8 cellular contexts compared by ENCODE assay signal in genomic region chr3:5186854-5187151, GRCh38. TPM values are rescaled to one million over a fixed set of nuclear protein-coding genes. Genes with fewer than 3 reads are reported as not detected.
DNase-seq lines count a peak whose midpoint lies in the region; ATAC-seq and TF ChIP-seq lines count a peak whose summit lies in the region.

No MANE protein-coding gene starts in this region.

- H3K27ac Mint-ChIP-seq in activated T-cell treated with anti-CD3 and anti-CD28 coated beads, Interleukin-2, amount 50 U/mL, for 24 hours, result peak overlapping the region; percentile 97
- H3K27ac Mint-ChIP-seq in activated CD4-positive, alpha-beta memory T cell treated with anti-CD3 and anti-CD28 coated beads, Interleukin-2, amount 10 ng/mL, durations not matched to agents 7 days and 5 days, result peak overlapping the region; percentile 93
- H3K27ac Mint-ChIP-seq in stimulated activated naive CD8-positive, alpha-beta T cell treated with anti-CD3 and anti-CD28 coated beads, Interleukin-15, amount 100 ng/mL, for 72 hours, result peak overlapping the region in 1 of 2 donors; percentile 97

- H3K4me3 ChIP-seq in iPS DF 6.9 (ENCODE audit: low read length), result peak overlapping the region; percentile 97; the same call in 1 of the 2 replicates

- POLR2A ChIA-PET in activated CD4-positive, alpha-beta memory T cell treated with anti-CD3 and anti-CD28 coated beads, Interleukin-2, amount 10 ng/mL, durations not matched to agents 7 days and 5 days (lab: Charles Lee), result interaction anchor here (0.7 to 5.6 kb wide), 9 partner anchors 10 to 207 kb away, joined by 3 to 195 read pairs (median 6); partner anchors contain the start of genes ARL8B and BHLHE40

- CTCF ChIA-PET in activated CD4-positive, alpha-beta memory T cell treated with anti-CD3 and anti-CD28 coated beads, Interleukin-2, amount 10 ng/mL, durations not matched to agents 7 days and 5 days (lab: Charles Lee), result interaction anchor here (1.0 to 5.2 kb wide), 3 partner anchors 47 to 475 kb away, joined by 3 to 33 read pairs (median 5); partner anchors contain the start of gene ARL8B

- DNase-seq in activated T-cell treated with anti-CD3 and anti-CD28 coated beads, Interleukin-2, amount 50 U/mL, for 24 hours, result no peak
- DNase-seq in activated T-cell treated with anti-CD3 and anti-CD28 coated beads, Interleukin-2, amount 50 U/mL, for 1 hour, result no peak
- no peak for DNase-seq in activated CD4-positive, alpha-beta memory T cell treated with anti-CD3 and anti-CD28 coated beads, Interleukin-2, amount 10 ng/mL, durations not matched to agents 7 days and 5 days
- DNase-seq in iPS DF 6.9 (ENCODE audit: low read depth, low spot score) (no peak), NCI-H1436 (lab: John Stamatoyannopoulos, UW) (no peak), NCI-H2196 (lab: John Stamatoyannopoulos, UW; ENCODE audit: unreplicated experiment) (no peak), GM13977 (ENCODE audit: low spot score) (no peak)
- DNase-seq in stimulated activated naive CD8-positive, alpha-beta T cell treated with anti-CD3 and anti-CD28 coated beads, Interleukin-15, amount 100 ng/mL, for 72 hours, result no peak

- peaks cover 55% of the 10 kb centered on the region for H3K36me3 Mint-ChIP-seq in activated T-cell treated with anti-CD3 and anti-CD28 coated beads, Interleukin-2, amount 50 U/mL, for 24 hours (ENCODE audit: low read depth)
- peaks cover 28% of the 10 kb centered on the region for H3K36me3 Mint-ChIP-seq in activated CD4-positive, alpha-beta memory T cell treated with anti-CD3 and anti-CD28 coated beads, Interleukin-2, amount 10 ng/mL, durations not matched to agents 7 days and 5 days (ENCODE audit: low read depth)

- no peak overlapping the region for H3K27ac ChIP-seq in iPS DF 6.9 (ENCODE audit: low read length)

- no peaks in the 10 kb centered on the region for H3K27me3 Mint-ChIP-seq in activated T-cell treated with anti-CD3 and anti-CD28 coated beads, Interleukin-2, amount 50 U/mL, for 24 hours
- no peaks in the 10 kb centered on the region for H3K27me3 Mint-ChIP-seq in activated CD4-positive, alpha-beta memory T cell treated with anti-CD3 and anti-CD28 coated beads, Interleukin-2, amount 10 ng/mL, durations not matched to agents 7 days and 5 days
- H3K27me3 Mint-ChIP-seq in stimulated activated naive CD8-positive, alpha-beta T cell treated with anti-CD3 and anti-CD28 coated beads, Interleukin-15, amount 100 ng/mL, for 72 hours, result no peaks in the 10 kb centered on the region

- H3K4me1 ChIP-seq in iPS DF 6.9 (ENCODE audit: control insufficient read depth, insufficient read depth, low read length), result peaks cover 3% of the 10 kb centered on the region; the same call in 1 of the 2 replicates

- no peaks in the 10 kb centered on the region for H3K9me3 Mint-ChIP-seq in activated T-cell treated with anti-CD3 and anti-CD28 coated beads, Interleukin-2, amount 50 U/mL, for 24 hours
- no peaks in the 10 kb centered on the region for H3K9me3 Mint-ChIP-seq in activated CD4-positive, alpha-beta memory T cell treated with anti-CD3 and anti-CD28 coated beads, Interleukin-2, amount 10 ng/mL, durations not matched to agents 7 days and 5 days
- H3K9me3 Mint-ChIP-seq in stimulated activated naive CD8-positive, alpha-beta T cell treated with anti-CD3 and anti-CD28 coated beads, Interleukin-15, amount 100 ng/mL, for 72 hours, result no peaks in the 10 kb centered on the region

- no peak for ATAC-seq in stimulated activated naive CD8-positive, alpha-beta T cell treated with anti-CD3 and anti-CD28 coated beads, Interleukin-15, amount 100 ng/mL, for 72 hours

- no peaks in the 10 kb centered on the region for H3K27me3 ChIP-seq in iPS DF 6.9 (ENCODE audit: control insufficient read depth, insufficient read depth, low read length)

- peak overlapping the region; percentile 90 for H3K4me3 Mint-ChIP-seq in activated T-cell treated with anti-CD3 and anti-CD28 coated beads, Interleukin-2, amount 50 U/mL, for 24 hours
- H3K4me3 Mint-ChIP-seq in activated CD4-positive, alpha-beta memory T cell treated with anti-CD3 and anti-CD28 coated beads, Interleukin-2, amount 10 ng/mL, durations not matched to agents 7 days and 5 days, result peak overlapping the region; percentile 97
- H3K4me3 Mint-ChIP-seq in stimulated activated naive CD8-positive, alpha-beta T cell treated with anti-CD3 and anti-CD28 coated beads, Interleukin-15, amount 100 ng/mL, for 72 hours, result peak overlapping the region; percentile 92 to 100

- H3K4me1 Mint-ChIP-seq in activated T-cell treated with anti-CD3 and anti-CD28 coated beads, Interleukin-2, amount 50 U/mL, for 24 hours (ENCODE audit: low read depth), result peaks cover 30% of the 10 kb centered on the region
- H3K4me1 Mint-ChIP-seq in activated CD4-positive, alpha-beta memory T cell treated with anti-CD3 and anti-CD28 coated beads, Interleukin-2, amount 10 ng/mL, durations not matched to agents 7 days and 5 days, result peaks cover 27% of the 10 kb centered on the region
- H3K4me1 Mint-ChIP-seq in stimulated activated naive CD8-positive, alpha-beta T cell treated with anti-CD3 and anti-CD28 coated beads, Interleukin-15, amount 100 ng/mL, for 72 hours, result peaks cover 20% of the 10 kb centered on the region

- TF ChIP-seq CTCF in GM13977 (IDR thresholded peaks at IDR 0.05; ENCODE audit: extremely low read depth, insufficient read depth, missing control alignments), result no peak

- no CpG with 5 or more reads among the region's 8 CpGs for WGBS in iPS DF 6.9 (ENCODE audit: insufficient coverage, insufficient read length)

- in situ Hi-C loops in GM13977 (cut with MboI; ENCODE audit: low pct_unique_long_range_greater_than_20kb, low sequenced_read_pairs, unreplicated experiment), result no loop called here

- H3K36me3 ChIP-seq in iPS DF 6.9 (ENCODE audit: control insufficient read depth, insufficient read depth, low read length), result no peaks in the 10 kb centered on the region

- H3K9me3 ChIP-seq in iPS DF 6.9 (ENCODE audit: control insufficient read depth, insufficient read depth, low read length), result no peaks in the 10 kb centered on the region

RNA-seq across cellular contexts. Expression of gene EDEM1, which starts 0.7 kb away (rescaled TPM):
- 100 to 1,000 TPM; 148 to 150 TPM for total RNA-seq in activated CD4-positive, alpha-beta memory T cell treated with anti-CD3 and anti-CD28 coated beads, Interleukin-2, amount 10 ng/mL, durations not matched to agents 7 days and 5 days
